Comparison of ENCODE assay signal across 7 cellular contexts in genomic region chr6:78867020-78867369, GRCh38. TPM values are rescaled to one million over a fixed set of nuclear protein-coding genes. Genes with fewer than 3 reads are reported as not detected.
DNase-seq lines count a peak whose midpoint lies in the region; ATAC-seq and TF ChIP-seq lines count a peak whose summit lies in the region.

No MANE protein-coding gene starts in this region.

- TF ChIP-seq CTCF in RWPE1 (conservative IDR thresholded peaks at IDR 0.05; ENCODE audit: low read depth) (no peak), fibroblast of pulmonary artery (IDR thresholded peaks at IDR 0.05; ENCODE audit: low read length, missing control alignments) (no peak), progenitor cell of endocrine pancreas (IDR thresholded peaks at IDR 0.05; ENCODE audit: unreplicated experiment) (no peak)

- peak overlapping the region; percentile 85 for H3K27ac ChIP-seq in RWPE1

- H3K36me3 Mint-ChIP-seq in progenitor cell of endocrine pancreas (ENCODE audit: insufficient read depth): peaks cover 8% of the 10 kb centered on the region

- CTCF ChIA-PET in RWPE1 (lab: Yijun Ruan, JAX): interaction anchor here (0.6 to 0.7 kb wide), 3 partner anchors 41 to 586 kb away, joined by 3 to 4 read pairs (median 3); no protein-coding TSS in a partner anchor

- H3K4me3 ChIP-seq in fibroblast of pulmonary artery (replicated peaks; ENCODE audit: low read depth, low read length): peak overlapping the region; percentile 95

- H3K4me3 Mint-ChIP-seq in progenitor cell of endocrine pancreas (ENCODE audit: low read depth): peak overlapping the region; percentile 99

- peak overlapping the region; percentile 98 for H3K27ac Mint-ChIP-seq in progenitor cell of endocrine pancreas

- POLR2A ChIA-PET in RWPE1 (lab: Yijun Ruan, JAX; ENCODE audit: low non-redundant PET): interaction anchor here (0.5 kb wide), 1 partner anchor 328 kb away, joined by 5 read pairs; no protein-coding TSS in a partner anchor

- H3K9me3 Mint-ChIP-seq in progenitor cell of endocrine pancreas (ENCODE audit: low read depth): no peaks in the 10 kb centered on the region

- no peaks in the 10 kb centered on the region for H3K27me3 Mint-ChIP-seq in progenitor cell of endocrine pancreas

- no peak for DNase-seq in RWPE1 (ENCODE audit: low spot score)
- DNase-seq in fibroblast of pulmonary artery (ENCODE audit: low read depth): no peak
- no peak for DNase-seq in progenitor cell of endocrine pancreas (ENCODE audit: low spot score, unreplicated experiment)
- DNase-seq in NCI-H510A (lab: John Stamatoyannopoulos, UW): no peak
- no peak for DNase-seq in GOT3 (lab: John Stamatoyannopoulos, UW)

- peak; percentile 31 for ATAC-seq in GM18870 (IDR thresholded peaks at IDR 0.05; ENCODE audit: unreplicated experiment)
- peak; percentile 44 for ATAC-seq in HG02642 (IDR thresholded peaks at IDR 0.05; ENCODE audit: poor library complexity, unreplicated experiment)

- H3K4me1 Mint-ChIP-seq in progenitor cell of endocrine pancreas (ENCODE audit: low read depth): peaks cover 10% of the 10 kb centered on the region

RNA-seq across cellular contexts. Expression of gene IRAK1BP1, which starts 0.4 kb away (rescaled TPM):
- total RNA-seq in progenitor cell of endocrine pancreas: 10.6 and 10.7 TPM in 2 replicates
